40 cellular contexts compared by ENCODE assay signal in the genomic region with DNA sequence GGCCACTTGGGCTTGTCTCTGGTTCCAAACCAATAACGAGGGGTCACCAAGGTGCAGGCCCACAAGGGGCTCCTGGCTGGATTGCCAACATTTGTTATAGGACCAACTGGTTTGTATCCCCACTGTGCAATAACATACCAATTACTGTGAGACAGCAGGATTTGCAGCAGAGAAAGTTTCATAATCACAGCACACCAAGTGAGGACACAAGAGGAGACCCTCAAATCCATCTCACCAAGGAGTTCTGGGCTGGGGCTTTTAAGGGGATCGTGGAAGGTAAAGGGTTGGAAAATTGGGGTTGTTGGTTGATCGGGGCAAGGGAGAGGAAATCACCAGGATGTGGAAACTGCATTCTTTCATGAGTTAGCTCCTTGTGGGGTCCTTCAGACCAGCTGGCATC. TPM values are rescaled to one million over a fixed set of nuclear protein-coding genes. Genes with fewer than 3 reads are reported as not detected.
"Had no signal": no experiment of that assay in that cellular context is flagged by ENCODE, and none has a peak within 500 bp of the region (broad histone marks: within the 10 kb centered on the region; RNA-seq: fewer than 3 reads in every experiment).

No MANE protein-coding gene starts in this region.

- H3K4me3 ChIP-seq: adrenal gland, breast epithelium, cardiac muscle cell, colonic mucosa, gastrocnemius medialis, heart left ventricle had no signal

- H3K27me3 Mint-ChIP-seq: activated CD4-positive, alpha-beta T cell treated with anti-CD3 and anti-CD28 coated beads for 36 hours; activated CD4-positive, alpha-beta T cell treated with anti-CD3 and anti-CD28 coated beads, Interleukin-2, amount 10 ng/mL, durations not matched to agents 24 days and 14 days; activated naive CD4-positive, alpha-beta T cell treated with anti-CD3 and anti-CD28 coated beads, Interleukin-2, amount 50 U/mL, for 24 hours; activated naive CD8-positive, alpha-beta T cell treated with anti-CD3 and anti-CD28 coated beads for 36 hours; T-helper 17 cell had no signal

- H3K9me3 Mint-ChIP-seq: activated CD4-positive, alpha-beta T cell treated with anti-CD3 and anti-CD28 coated beads, Interleukin-2, amount 10 ng/mL, durations not matched to agents 24 days and 14 days; activated T-helper 1 cell treated with anti-CD3 and anti-CD28 coated beads, Interleukin-12 subunit alpha, Interleukin-12 subunit beta, Interleukin-2, Interleukin-4 antibody, amounts not matched to agents 30 ng/mL and 10 ng/mL and 1 ng/mL, durations not matched to agents 14 hours and 24 hours and 36 hours; activated T-helper 2 cell treated with anti-CD3 and anti-CD28 coated beads, Interferon-gamma antibody, Interleukin-2, Interleukin-4, amounts not matched to agents 10 μg/mL and 5 μg/mL and 100 μg/mL, durations not matched to agents 14 hours and 24 hours and 36 hours; T-helper 2 cell treated with Interferon-gamma antibody and Interleukin-4, amounts not matched to agents 5 μg/mL and 100 μg/mL, for 36 hours had no signal

- H3K27me3 ChIP-seq: adrenal gland, breast epithelium, cardiac muscle cell, colonic mucosa, foreskin keratinocyte, gastrocnemius medialis, heart left ventricle had no signal

- DNase-seq: activated CD4-positive, alpha-beta memory T cell treated with anti-CD3 and anti-CD28 coated beads for 36 hours; activated CD4-positive, alpha-beta T cell treated with anti-CD3 and anti-CD28 coated beads for 36 hours; activated CD4-positive, alpha-beta T cell treated with anti-CD3 and anti-CD28 coated beads, Interleukin-2, amount 10 ng/mL, durations not matched to agents 24 days and 14 days; activated CD4-positive, CD25-positive, alpha-beta regulatory T cell; activated CD4-positive, CD25-positive, alpha-beta regulatory T cell treated with anti-CD3 and anti-CD28 coated beads, Interleukin-2, amount 50 U/mL, for 72 hours; activated CD8-positive, alpha-beta memory T cell treated with anti-CD3 and anti-CD28 coated beads, Interleukin-2, amount 10 ng/mL, durations not matched to agents 7 days and 5 days; activated CD8-positive, alpha-beta memory T cell treated with anti-CD3 and anti-CD28 coated beads, Interleukin-2, amount 50 U/mL, for 4 hours; activated CD8-positive, alpha-beta T cell treated with anti-CD3 and anti-CD28 coated beads, Interleukin-2, amount 10 ng/mL, durations not matched to agents 7 days and 5 days; activated effector memory CD4-positive, alpha-beta T cell treated with anti-CD3 and anti-CD28 coated beads, Interleukin-2, amount 50 U/mL, for 16 hours; activated naive CD4-positive, alpha-beta T cell treated with anti-CD3 and anti-CD28 coated beads for 36 hours; activated naive CD8-positive, alpha-beta T cell treated with anti-CD3 and anti-CD28 coated beads for 36 hours; activated naive CD8-positive, alpha-beta T cell treated with anti-CD3 and anti-CD28 coated beads, Interleukin-2, amount 50 U/mL, for 24 hours; activated T-cell treated with anti-CD3 and anti-CD28 coated beads, Interleukin-2, amount 50 U/mL, for 1 hour; activated T-cell treated with anti-CD3 and anti-CD28 coated beads, Interleukin-2, amount 50 U/mL, for 48 hours; adrenal gland; amygdala; aorta; central memory CD4-positive, alpha-beta T cell; cerebellar nuclear complex; colonic mucosa; effector CD8-positive, alpha-beta T cell; gastrocnemius medialis; glutamatergic neuron; heart left ventricle; T-helper 1 cell; T-helper 17 cell; T1000 had no signal

- H3K9me3 ChIP-seq: adrenal gland, colonic mucosa, gastrocnemius medialis had no signal

- H3K36me3 Mint-ChIP-seq: activated CD4-positive, alpha-beta memory T cell treated with anti-CD3 and anti-CD28 coated beads for 36 hours; activated CD8-positive, alpha-beta memory T cell treated with anti-CD3 and anti-CD28 coated beads, Interleukin-2, amount 10 ng/mL, durations not matched to agents 7 days and 5 days; activated naive CD4-positive, alpha-beta T cell treated with anti-CD3 and anti-CD28 coated beads, Interleukin-2, amount 50 U/mL, for 24 hours; activated naive CD8-positive, alpha-beta T cell treated with anti-CD3 and anti-CD28 coated beads for 36 hours; brain had no signal

- H3K36me3 ChIP-seq: adrenal gland, breast epithelium, cardiac muscle cell, colonic mucosa, gastrocnemius medialis, heart left ventricle had no signal

- ATAC-seq: activated CD4-positive, alpha-beta T cell treated with anti-CD3 and anti-CD28 coated beads for 36 hours; activated CD8-positive, alpha-beta memory T cell treated with anti-CD3 and anti-CD28 coated beads, Interleukin-2, amount 10 ng/mL, durations not matched to agents 7 days and 5 days; activated CD8-positive, alpha-beta T cell treated with anti-CD3 and anti-CD28 coated beads, Interleukin-2, amount 10 ng/mL, durations not matched to agents 7 days and 5 days; activated naive CD8-positive, alpha-beta T cell treated with anti-CD3 and anti-CD28 coated beads, Interleukin-2, amount 50 U/mL, for 24 hours; foreskin keratinocyte; gastrocnemius medialis; heart left ventricle; T-helper 17 cell had no signal

- H3K27ac ChIP-seq: adrenal gland, breast epithelium, cardiac muscle cell, colonic mucosa, foreskin keratinocyte, gastrocnemius medialis, heart left ventricle had no signal

- FAIRE-seq: endometrium, endothelial cell of umbilical vein had no signal

- H3K4me3 Mint-ChIP-seq: activated CD4-positive, alpha-beta memory T cell treated with anti-CD3 and anti-CD28 coated beads for 36 hours; activated CD4-positive, alpha-beta T cell treated with anti-CD3 and anti-CD28 coated beads for 36 hours; activated CD4-positive, alpha-beta T cell treated with anti-CD3 and anti-CD28 coated beads, Interleukin-2, amount 10 ng/mL, durations not matched to agents 24 days and 14 days; activated CD8-positive, alpha-beta memory T cell treated with anti-CD3 and anti-CD28 coated beads, Interleukin-2, amount 10 ng/mL, durations not matched to agents 7 days and 5 days; activated CD8-positive, alpha-beta T cell treated with anti-CD3 and anti-CD28 coated beads, Interleukin-2, amount 10 ng/mL, durations not matched to agents 7 days and 5 days; activated naive CD4-positive, alpha-beta T cell treated with anti-CD3 and anti-CD28 coated beads for 36 hours; activated naive CD4-positive, alpha-beta T cell treated with anti-CD3 and anti-CD28 coated beads, Interleukin-2, amount 50 U/mL, for 24 hours; activated naive CD8-positive, alpha-beta T cell treated with anti-CD3 and anti-CD28 coated beads for 36 hours; activated naive CD8-positive, alpha-beta T cell treated with anti-CD3 and anti-CD28 coated beads, Interleukin-2, amount 50 U/mL, for 24 hours; activated T-helper 1 cell treated with anti-CD3 and anti-CD28 coated beads, Interleukin-12 subunit alpha, Interleukin-12 subunit beta, Interleukin-2, Interleukin-4 antibody, amounts not matched to agents 30 ng/mL and 10 ng/mL and 1 ng/mL, durations not matched to agents 14 hours and 24 hours and 36 hours; brain; T-helper 17 cell; T-helper 2 cell treated with Interferon-gamma antibody and Interleukin-4, amounts not matched to agents 5 μg/mL and 100 μg/mL, for 36 hours had no signal

- H3K27ac Mint-ChIP-seq: activated CD4-positive, alpha-beta memory T cell treated with anti-CD3 and anti-CD28 coated beads for 36 hours; activated CD4-positive, alpha-beta T cell treated with anti-CD3 and anti-CD28 coated beads for 36 hours; activated CD4-positive, alpha-beta T cell treated with anti-CD3 and anti-CD28 coated beads, Interleukin-2, amount 10 ng/mL, durations not matched to agents 24 days and 14 days; activated CD8-positive, alpha-beta memory T cell treated with anti-CD3 and anti-CD28 coated beads, Interleukin-2, amount 10 ng/mL, durations not matched to agents 7 days and 5 days; activated CD8-positive, alpha-beta T cell treated with anti-CD3 and anti-CD28 coated beads, Interleukin-2, amount 10 ng/mL, durations not matched to agents 7 days and 5 days; activated naive CD4-positive, alpha-beta T cell treated with anti-CD3 and anti-CD28 coated beads for 36 hours; activated naive CD4-positive, alpha-beta T cell treated with anti-CD3 and anti-CD28 coated beads, Interleukin-2, amount 50 U/mL, for 24 hours; activated naive CD8-positive, alpha-beta T cell treated with anti-CD3 and anti-CD28 coated beads for 36 hours; activated naive CD8-positive, alpha-beta T cell treated with anti-CD3 and anti-CD28 coated beads, Interleukin-2, amount 50 U/mL, for 24 hours; activated T-helper 1 cell treated with anti-CD3 and anti-CD28 coated beads, Interleukin-12 subunit alpha, Interleukin-12 subunit beta, Interleukin-2, Interleukin-4 antibody, amounts not matched to agents 30 ng/mL and 10 ng/mL and 1 ng/mL, durations not matched to agents 14 hours and 24 hours and 36 hours; activated T-helper 2 cell treated with anti-CD3 and anti-CD28 coated beads, Interferon-gamma antibody, Interleukin-2, Interleukin-4, amounts not matched to agents 10 μg/mL and 5 μg/mL and 100 μg/mL, durations not matched to agents 14 hours and 24 hours and 36 hours; brain; T-helper 17 cell; T-helper 2 cell treated with Interferon-gamma antibody and Interleukin-4, amounts not matched to agents 5 μg/mL and 100 μg/mL, for 36 hours had no signal

- H3K4me1 Mint-ChIP-seq: activated CD4-positive, alpha-beta T cell treated with anti-CD3 and anti-CD28 coated beads for 36 hours; activated CD4-positive, alpha-beta T cell treated with anti-CD3 and anti-CD28 coated beads, Interleukin-2, amount 10 ng/mL, durations not matched to agents 24 days and 14 days; activated CD8-positive, alpha-beta memory T cell treated with anti-CD3 and anti-CD28 coated beads, Interleukin-2, amount 10 ng/mL, durations not matched to agents 7 days and 5 days; activated naive CD4-positive, alpha-beta T cell treated with anti-CD3 and anti-CD28 coated beads, Interleukin-2, amount 50 U/mL, for 24 hours; activated naive CD8-positive, alpha-beta T cell treated with anti-CD3 and anti-CD28 coated beads for 36 hours; activated naive CD8-positive, alpha-beta T cell treated with anti-CD3 and anti-CD28 coated beads, Interleukin-2, amount 50 U/mL, for 24 hours; brain; T-helper 17 cell had no signal

- H3K4me1 ChIP-seq: adrenal gland, breast epithelium, colonic mucosa, foreskin keratinocyte, gastrocnemius medialis, heart left ventricle had no signal

RNA-seq across cellular contexts. Expression of a gene that starts 29.7 kb away (rescaled TPM):
- total RNA-seq: activated CD4-positive, alpha-beta memory T cell treated with anti-CD3 and anti-CD28 coated beads for 36 hours; activated CD4-positive, alpha-beta T cell treated with anti-CD3 and anti-CD28 coated beads for 36 hours; activated CD4-positive, alpha-beta T cell treated with anti-CD3 and anti-CD28 coated beads, Interleukin-2, amount 10 ng/mL, durations not matched to agents 24 days and 14 days; activated CD8-positive, alpha-beta memory T cell treated with anti-CD3 and anti-CD28 coated beads for 36 hours; activated CD8-positive, alpha-beta memory T cell treated with anti-CD3 and anti-CD28 coated beads, Interleukin-2, amount 10 ng/mL, durations not matched to agents 7 days and 5 days; activated CD8-positive, alpha-beta T cell treated with anti-CD3 and anti-CD28 coated beads, Interleukin-2, amount 10 ng/mL, durations not matched to agents 7 days and 5 days; activated naive CD4-positive, alpha-beta T cell treated with anti-CD3 and anti-CD28 coated beads for 36 hours; activated naive CD8-positive, alpha-beta T cell treated with anti-CD3 and anti-CD28 coated beads for 36 hours; activated T-helper 1 cell treated with anti-CD3 and anti-CD28 coated beads, Interleukin-12 subunit alpha, Interleukin-12 subunit beta, Interleukin-2, Interleukin-4 antibody, amounts not matched to agents 30 ng/mL and 10 ng/mL and 1 ng/mL, durations not matched to agents 14 hours and 24 hours and 36 hours; activated T-helper 2 cell treated with anti-CD3 and anti-CD28 coated beads, Interferon-gamma antibody, Interleukin-2, Interleukin-4, amounts not matched to agents 10 μg/mL and 5 μg/mL and 100 μg/mL, durations not matched to agents 14 hours and 24 hours and 36 hours; aorta; breast epithelium; cardiac muscle cell; endothelial cell of umbilical vein; epithelial cell of proximal tubule; esophagus mucosa; foreskin keratinocyte; gastrocnemius medialis; T-helper 17 cell had no signal
- polyA plus RNA-seq: endothelial cell of umbilical vein, foreskin keratinocyte, heart left ventricle had no signal
